Comparison of ENCODE assay signal across 1 cellular context in genomic region chr7:83325083-83325482, GRCh38.
TF ChIP-seq lines count a peak whose summit lies in the region.

No MANE protein-coding gene starts in this region.

TF ChIP-seq in H1, 55 proteins besides CTCF, POLR2A, EP300 and RAD21:
- no peak for TF ChIP-seq CREB1 (IDR thresholded peaks at IDR 0.05)
- TF ChIP-seq CBX5 (IDR thresholded peaks at IDR 0.05; ENCODE audit: low read depth, low read length) = no peak
- TF ChIP-seq RNF2 (IDR thresholded peaks at IDR 0.05; ENCODE audit: borderline replicate concordance, low read depth, low read length, missing control alignments, poor library complexity, severe bottlenecking) = no peak
- TF ChIP-seq YY1 (IDR thresholded peaks at IDR 0.05; ENCODE audit: low read depth, low read length) = no peak
- TF ChIP-seq FOSL1 (IDR thresholded peaks at IDR 0.05; ENCODE audit: insufficient read depth, low read depth, low read length) = no peak
- no peak for TF ChIP-seq TAF7 (optimal IDR thresholded peaks at IDR 0.05; ENCODE audit: borderline replicate concordance, low read depth, low read length)
- TF ChIP-seq ZNF274 (IDR thresholded peaks at IDR 0.05; ENCODE audit: borderline replicate concordance, extremely low read depth, low read length) = no peak
- TF ChIP-seq EZH2 (IDR thresholded peaks at IDR 0.05; ENCODE audit: low read depth, low read length, severe bottlenecking) = no peak
- TF ChIP-seq EGR1 (IDR thresholded peaks at IDR 0.05; ENCODE audit: borderline replicate concordance, low read depth, low read length) = no peak
- no peak for TF ChIP-seq CHD1 (IDR thresholded peaks at IDR 0.05; ENCODE audit: low read depth, low read length)
- TF ChIP-seq JUN (IDR thresholded peaks at IDR 0.05; ENCODE audit: low read depth, low read length) = no peak
- TF ChIP-seq SIX5 (IDR thresholded peaks at IDR 0.05; ENCODE audit: low read depth, low read length) = no peak
- TF ChIP-seq RXRA (IDR thresholded peaks at IDR 0.05; ENCODE audit: insufficient read depth, low read depth, low read length) = no peak
- TF ChIP-seq BACH1 (IDR thresholded peaks at IDR 0.05; ENCODE audit: low read length) = no peak
- no peak for TF ChIP-seq MAX (IDR thresholded peaks at IDR 0.05)
- no peak for TF ChIP-seq KDM5A (IDR thresholded peaks at IDR 0.05; ENCODE audit: low read length)
- no peak for TF ChIP-seq ATF2 (IDR thresholded peaks at IDR 0.05; ENCODE audit: low read length)
- TF ChIP-seq SIRT6 (IDR thresholded peaks at IDR 0.05; ENCODE audit: low read length) = no peak
- TF ChIP-seq ASH2L (IDR thresholded peaks at IDR 0.05; ENCODE audit: low read length) = no peak
TF ChIP-seq in H1: peak in this region for 0.
